23 cellular contexts compared by ENCODE assay signal in the genomic region with DNA sequence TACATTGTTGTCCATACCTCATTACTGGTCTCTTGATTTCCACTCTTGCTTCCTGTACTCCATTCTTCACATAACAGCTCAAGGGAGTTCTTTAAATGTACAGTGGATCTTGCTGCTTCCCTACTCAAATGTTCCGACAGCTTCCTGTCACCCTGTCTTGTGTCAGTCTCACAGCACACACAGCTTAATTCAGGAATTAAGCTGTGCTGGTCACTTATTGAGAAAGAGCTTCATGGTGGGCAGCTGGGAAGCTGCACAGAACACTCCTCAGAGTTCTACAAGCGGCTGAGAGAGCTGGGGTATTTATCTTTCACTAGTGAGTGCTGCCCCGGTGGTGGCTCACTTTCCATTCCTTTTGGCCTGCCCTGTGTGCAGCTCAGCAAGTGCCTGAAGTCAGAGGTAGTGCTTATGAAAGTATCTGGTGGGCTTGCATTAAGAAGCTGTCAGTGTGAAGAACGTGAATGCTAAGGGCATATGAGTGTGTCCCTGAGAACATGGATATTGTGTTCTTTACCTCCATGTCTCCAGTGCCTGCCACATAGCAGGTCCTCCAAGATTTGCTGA. TPM values are rescaled to one million over a fixed set of nuclear protein-coding genes. Genes with fewer than 3 reads are reported as not detected.
DNase-seq lines count a peak whose midpoint lies in the region; ATAC-seq, FAIRE-seq and TF ChIP-seq lines count a peak whose summit lies in the region.
"Had no signal": no experiment of that assay in that cellular context is flagged by ENCODE, and none has a peak within 500 bp of the region (broad histone marks: within the 10 kb centered on the region; RNA-seq: fewer than 3 reads in every experiment).

No MANE protein-coding gene starts in this region.

- peaks cover 76% of the 10 kb centered on the region for H3K27me3 Mint-ChIP-seq in endodermal cell (ENCODE audit: insufficient read depth)
- peaks cover 7% of the 10 kb centered on the region for H3K27me3 Mint-ChIP-seq in nephron (ENCODE audit: low read depth)
- H3K27me3 Mint-ChIP-seq: CD4-positive, CD25-positive, alpha-beta regulatory T cell had no signal

- TF ChIP-seq CTCF in HepG2 (CRISPR knock-in tag; IDR thresholded peaks at IDR 0.05) (no peak), right lobe of liver (IDR thresholded peaks at IDR 0.05) (no peak), endodermal cell (conservative IDR thresholded peaks at IDR 0.05) (no peak), nephron (IDR thresholded peaks at IDR 0.05; ENCODE audit: unreplicated experiment in 3 of 3) (no peak)

- 90% methylated on average over 3 of the region's 4 CpGs for WGBS in HepG2 (ENCODE audit: low lambda C conversion rate)
- 79% methylated on average over 3 of the region's 4 CpGs for WGBS in right lobe of liver (ENCODE audit: insufficient coverage, low coverage, low lambda C conversion rate, missing lambda C conversion rate)
- 87 to 93% methylated on average over 3 to 4 of the region's 4 CpGs for WGBS in endodermal cell (ENCODE audit: insufficient coverage in 1 of 2, insufficient read length in 1 of 2), 2 experiments

- intact Hi-C loops in HepG2 (cut with micrococcal nuclease; ENCODE audit: unreplicated experiment) (loop anchor here (5.0 kb wide), 1 partner anchor 119 kb away; no protein-coding TSS in a partner anchor), right lobe of liver (cut with DNase I) (no loop called here)

- no TSS peak for BruUV-seq in HepG2 (replicated peaks; lab: Mats Ljungman, UMichigan)

- TF ChIP-seq EP300 in HepG2 (IDR thresholded peaks at IDR 0.05; ENCODE audit: low read depth in 2 of 2, low read length in 2 of 2): no peak
- no peak for TF ChIP-seq EP300 in HepG2 (CRISPR knock-in tag; IDR thresholded peaks at IDR 0.05; ENCODE audit: borderline replicate concordance)

- no peak overlapping the region for H2AFZ ChIP-seq in HepG2 (ENCODE audit: low read length)

- DNase-seq in HepG2 (ENCODE audit: low spot score) (no peak), right lobe of liver (no peak), endodermal cell (no peak), DMS153 treated with DMSO at 0.1 percent for 48 hours (lab: John Stamatoyannopoulos, UW; ENCODE audit: unreplicated experiment) (no peak), AG08395 (ENCODE audit: low spot score) (no peak), NCI-H2107 treated with DMSO at 0.1 percent for 48 hours (lab: John Stamatoyannopoulos, UW; ENCODE audit: unreplicated experiment) (no peak)
- DNase-seq: CD4-positive, CD25-positive, alpha-beta regulatory T cell; IMR-90; KG1; MG63; NCI-H1105 treated with DMSO at 0.1 percent for 48 hours; NCI-H146; NCI-H1930; NCI-H2107; NCI-H446 treated with DMSO at 0.1 percent for 48 hours; Right ventricle myocardium superior; RPMI8226 had no signal

- no peaks in the 10 kb centered on the region for H3K79me2 ChIP-seq in HepG2 (ENCODE audit: insufficient read depth, low read length)

- H3K4me1 Mint-ChIP-seq in endodermal cell (no peaks in the 10 kb centered on the region), nephron (peaks cover 44% of the 10 kb centered on the region)

- no peak for FAIRE-seq in HepG2 (lab: Jason Lieb, UNC)
- FAIRE-seq: D721Med, G401.6, GM12878 had no signal

- ATAC-seq in HepG2 (no peak; the same call in 2 of the 3 replicates), right lobe of liver (no peak)
- ATAC-seq: GM12878 had no signal

- TF ChIP-seq POLR2A in HepG2 (IDR thresholded peaks at IDR 0.05; ENCODE audit: insufficient read depth in 1 of 2, low read depth in 2 of 2, low read length in 2 of 2) (no peak), right lobe of liver (IDR thresholded peaks at IDR 0.05) (no peak)

- CTCF ChIA-PET in HepG2 (lab: Yijun Ruan, JAX; ENCODE audit: low intra/inter-chr PET ratio, low total read pairs): no interaction called here

- POLR2A ChIA-PET in HepG2 (lab: Yijun Ruan, JAX): no interaction called here

- H3K4me1 ChIP-seq in HepG2 (ENCODE audit: insufficient read depth, low read length) (no peaks in the 10 kb centered on the region), right lobe of liver (no peaks in the 10 kb centered on the region), endodermal cell (ENCODE audit: control insufficient read depth, insufficient read depth, low read length) (no peaks in the 10 kb centered on the region)
- H3K4me1 ChIP-seq: SJSA1 had no signal

- H3K9ac ChIP-seq in HepG2 (ENCODE audit: insufficient read depth, low read depth, low read length): no peak overlapping the region
- H3K9ac ChIP-seq in endodermal cell (ENCODE audit: extremely low read depth, low read length, poor library complexity, severe bottlenecking): no peak overlapping the region
- H3K9ac ChIP-seq: BLaER1 had no signal

- in situ Hi-C loops in HepG2 (cut with HindIII; ENCODE audit: extremely low pct_ligation_motif_present, low pct_unique_long_range_greater_than_20kb): no loop called here

- H3K27ac Mint-ChIP-seq in endodermal cell (no peak overlapping the region), nephron (peak overlapping the region; percentile 34 to 60 (median 56))
- H3K27ac Mint-ChIP-seq: CD4-positive, CD25-positive, alpha-beta regulatory T cell had no signal

- no peak overlapping the region for H3K27ac ChIP-seq in HepG2 (ENCODE audit: extremely low read length, insufficient read depth, low read length)
- H3K27ac ChIP-seq in right lobe of liver: no peak overlapping the region
- no peak overlapping the region for H3K27ac ChIP-seq in endodermal cell (ENCODE audit: low read depth, low read length)
- H3K27ac ChIP-seq: BLaER1, SJSA1 had no signal

- H3K4me2 ChIP-seq in HepG2 (ENCODE audit: low read depth, low read length): no peak overlapping the region
- H3K4me2 ChIP-seq: BLaER1 had no signal

- peaks cover 100% of the 10 kb centered on the region for H3K9me3 Mint-ChIP-seq in endodermal cell
- peaks cover 81% of the 10 kb centered on the region for H3K9me3 Mint-ChIP-seq in nephron

- peaks cover 11% of the 10 kb centered on the region for H4K20me1 ChIP-seq in HepG2 (ENCODE audit: insufficient read depth, low read length)
- H4K20me1 ChIP-seq: BLaER1 had no signal

- H3K4me3 Mint-ChIP-seq in endodermal cell (no peak overlapping the region), nephron (no peak overlapping the region)
- H3K4me3 Mint-ChIP-seq: CD4-positive, CD25-positive, alpha-beta regulatory T cell had no signal

- peaks cover 8% of the 10 kb centered on the region for H3K36me3 Mint-ChIP-seq in endodermal cell (ENCODE audit: low read depth)
- H3K36me3 Mint-ChIP-seq in nephron (ENCODE audit: low read depth): peaks cover 97% of the 10 kb centered on the region

- no peak for TF ChIP-seq RAD21 in HepG2 (CRISPR knock-in tag; IDR thresholded peaks at IDR 0.05)

- H3K4me3 ChIP-seq in HepG2 (replicated peaks in 1 of 3; ENCODE audit: insufficient read depth in 1 of 3, low read depth in 2 of 3, low read length in 3 of 3): no peak overlapping the region
- H3K4me3 ChIP-seq in right lobe of liver: no peak overlapping the region
- peak overlapping the region; percentile 62 for H3K4me3 ChIP-seq in endodermal cell (ENCODE audit: low read length)
- H3K4me3 ChIP-seq: BLaER1, GM12878, MG63, SJSA1 had no signal

- H3K36me3 ChIP-seq in HepG2 (replicated peaks in 1 of 2; ENCODE audit: control insufficient read depth in 1 of 2, insufficient read depth in 2 of 2, low read length in 2 of 2) (0 out of 5 replicates have a peak, but pooled peaks cover 1 to 4% of the 10 kb centered on the region in 2 experiments), right lobe of liver (no peaks in the 10 kb centered on the region), endodermal cell (ENCODE audit: control insufficient read depth, insufficient read depth, low read length) (no peaks in the 10 kb centered on the region)
- H3K36me3 ChIP-seq: MG63, SJSA1 had no signal

- H3K9me3 ChIP-seq in HepG2 (ENCODE audit: low read length) (peaks cover 88% of the 10 kb centered on the region), right lobe of liver (peaks cover 0 to 22% (median 0%) of the 10 kb centered on the region in 4 donors), endodermal cell (ENCODE audit: control insufficient read depth, low read length) (peaks cover 83% of the 10 kb centered on the region)

- H3K27me3 ChIP-seq in HepG2 (ENCODE audit: control insufficient read depth in 1 of 2, insufficient read depth in 2 of 2, low read length in 2 of 2) (no peaks in the 10 kb centered on the region), right lobe of liver (no peaks in the 10 kb centered on the region), endodermal cell (ENCODE audit: control insufficient read depth, insufficient read depth, low read length, poor library complexity, severe bottlenecking) (no peaks in the 10 kb centered on the region)
- H3K27me3 ChIP-seq: BLaER1, MG63, SJSA1 had no signal

RNA-seq across cellular contexts. Expression of gene KCNQ1OT1, which starts 48.7 kb away (rescaled TPM):
- 2.5 and 18.9 TPM in 2 replicates for total RNA-seq in HepG2 (2016; rRNA removed; fragmentation: Illumina TruSeq; extraction: Trizol)
- 0.30 and 0.35 TPM in 2 replicates for total RNA-seq in HepG2 (2016; cell fraction: cytosol; rRNA removed; fragmentation: Illumina TruSeq; extraction: Trizol; ENCODE audit: low read depth)
- 2.0 and 16.5 TPM in 2 replicates for total RNA-seq in HepG2 (2016; cell fraction: insoluble cytoplasmic fraction; rRNA removed; fragmentation: Illumina TruSeq; extraction: Trizol)
- 0.90 and 1.1 TPM in 2 replicates for total RNA-seq in HepG2 (2016; cell fraction: membrane; rRNA removed; fragmentation: Illumina TruSeq; extraction: Trizol)
- total RNA-seq in HepG2 (2016; cell fraction: nucleus; rRNA removed; fragmentation: Illumina TruSeq; extraction: Trizol): 66.8 and 83.4 TPM in 2 replicates
- 1.3 TPM in 2 replicates for polyA plus RNA-seq in HepG2 (2011; rRNA removed)
- polyA plus RNA-seq in HepG2 (2011; cell fraction: cytosol; rRNA removed): 0.05 TPM in 2 replicates
- 11.8 and 14.7 TPM in 2 replicates for polyA plus RNA-seq in HepG2 (2011; cell fraction: nucleus; rRNA removed)
- 1.9 and 2.0 TPM in 2 replicates for polyA plus RNA-seq in HepG2 (2012)
- 0.01 and 0.02 TPM in 2 replicates for polyA plus RNA-seq in HepG2 (2016; cell fraction: cytosol; fragmentation: Illumina TruSeq; extraction: Trizol; ENCODE audit: low read depth)
- polyA plus RNA-seq in HepG2 (2016; cell fraction: insoluble cytoplasmic fraction; fragmentation: Illumina TruSeq; extraction: Trizol; ENCODE audit: low read depth): 0.15 and 0.17 TPM in 2 replicates
- 0.03 and 0.06 TPM in 2 replicates for polyA plus RNA-seq in HepG2 (2016; cell fraction: membrane; fragmentation: Illumina TruSeq; extraction: Trizol; ENCODE audit: low read depth)
- 8.4 and 10.5 TPM in 2 replicates for polyA plus RNA-seq in HepG2 (2016; cell fraction: nucleus; fragmentation: Illumina TruSeq; extraction: Trizol; ENCODE audit: insufficient read depth, low read depth)
- 0.05 and 36.1 TPM in 2 replicates for polyA minus RNA-seq in HepG2 (2011; rRNA and poly(A)+ RNA removed; ENCODE audit: low replicate concordance)
- polyA minus RNA-seq in HepG2 (2011; cell fraction: cytosol; rRNA and poly(A)+ RNA removed): 0.79 and 0.97 TPM in 2 replicates
- polyA minus RNA-seq in HepG2 (2011; cell fraction: nucleus; rRNA and poly(A)+ RNA removed): 112 and 125 TPM in 2 replicates
- 1 to 10 TPM in 2 of 6 experiments, under 1 TPM in 4; 0.37 to 1.7 (median 0.60) TPM for total RNA-seq in right lobe of liver
- total RNA-seq in endodermal cell: 1 to 10 TPM; 5.2 to 6.9 TPM
- 0.71 TPM for polyA plus RNA-seq in endodermal cell (2013, experiment 1 of 2)
- 0.99 TPM for polyA plus RNA-seq in endodermal cell (2013, experiment 2 of 2)
